In the genomic region with DNA sequence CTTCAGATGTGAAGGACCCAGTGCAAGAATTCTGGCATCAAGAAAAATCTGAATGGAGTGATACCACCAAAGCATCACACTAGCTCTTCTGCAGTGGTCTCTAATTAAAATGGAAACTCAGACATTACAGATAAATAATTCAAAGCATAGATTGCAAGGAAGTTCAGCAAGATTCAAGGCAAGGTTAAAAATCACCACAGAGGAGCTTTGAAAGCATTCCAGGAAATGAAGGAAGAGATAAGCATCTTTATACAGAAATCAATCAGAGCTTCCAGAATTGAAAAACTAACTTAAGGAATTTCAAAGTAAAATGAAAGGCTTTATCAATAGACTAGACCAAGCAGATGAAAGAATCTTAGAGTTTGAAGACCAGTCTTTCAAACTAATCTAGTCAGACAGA, we compare ENCODE assay signal across 20 cellular contexts.
"Had no signal": no experiment of that assay in that cellular context is flagged by ENCODE, and none has a peak within 500 bp of the region (broad histone marks: within the 10 kb centered on the region; RNA-seq: fewer than 3 reads in every experiment).

No MANE protein-coding gene starts in this region.

- H3K27ac Mint-ChIP-seq: activated naive CD4-positive, alpha-beta T cell treated with anti-CD3 and anti-CD28 coated beads, Interleukin-2, amount 50 U/mL, for 24 hours; progenitor cell of endocrine pancreas had no signal

- H3K9me3 ChIP-seq: testis had no signal

- H3K27me3 Mint-ChIP-seq: activated naive CD4-positive, alpha-beta T cell treated with anti-CD3 and anti-CD28 coated beads, Interleukin-2, amount 50 U/mL, for 24 hours; progenitor cell of endocrine pancreas had no signal

- H3K27ac ChIP-seq: body of pancreas, cardiac muscle cell, left lung, testis, upper lobe of left lung had no signal

- H3K4me3 Mint-ChIP-seq: activated naive CD4-positive, alpha-beta T cell treated with anti-CD3 and anti-CD28 coated beads, Interleukin-2, amount 50 U/mL, for 24 hours had no signal

- H3K4me3 ChIP-seq: body of pancreas, cardiac muscle cell, left lung, lung, testis, upper lobe of left lung had no signal

- H3K27me3 ChIP-seq: body of pancreas, cardiac muscle cell, left lung, testis, upper lobe of left lung had no signal

- H3K4me1 ChIP-seq: body of pancreas, testis, upper lobe of left lung had no signal

- ATAC-seq: body of pancreas; left lung; naive thymus-derived CD4-positive, alpha-beta T cell had no signal

- H3K36me3 ChIP-seq: cardiac muscle cell, left lung, upper lobe of left lung had no signal

- DNase-seq: activated CD4-positive, alpha-beta T cell treated with anti-CD3 and anti-CD28 coated beads for 1 hour; activated CD4-positive, alpha-beta T cell treated with anti-CD3 and anti-CD28 coated beads, Interleukin-2, amount 50 U/mL, for 4 hours; activated CD8-positive, alpha-beta memory T cell treated with anti-CD3 and anti-CD28 coated beads for 24 hours; activated CD8-positive, alpha-beta memory T cell treated with anti-CD3 and anti-CD28 coated beads, Interleukin-2, amount 50 U/mL, for 48 hours; activated effector memory CD4-positive, alpha-beta T cell treated with anti-CD3 and anti-CD28 coated beads, Interleukin-2, amount 50 U/mL, for 16 hours; activated T-cell treated with anti-CD3 and anti-CD28 coated beads, Interleukin-2, amount 50 U/mL, for 48 hours; anterior cingulate cortex; body of pancreas; foreskin melanocyte; kidney glomerular epithelial cell; left lung; naive thymus-derived CD4-positive, alpha-beta T cell; stimulated activated CD4-positive, alpha-beta T cell treated with anti-CD3 and anti-CD28 coated beads, Interleukin-4, amount 100 ng/mL, for 1 hour; stimulated activated naive CD4-positive, alpha-beta T cell; testis; upper lobe of left lung had no signal

- H3K9me3 Mint-ChIP-seq: activated naive CD4-positive, alpha-beta T cell treated with anti-CD3 and anti-CD28 coated beads, Interleukin-2, amount 50 U/mL, for 24 hours had no signal
